21 cellular contexts compared by ENCODE assay signal in the genomic region with DNA sequence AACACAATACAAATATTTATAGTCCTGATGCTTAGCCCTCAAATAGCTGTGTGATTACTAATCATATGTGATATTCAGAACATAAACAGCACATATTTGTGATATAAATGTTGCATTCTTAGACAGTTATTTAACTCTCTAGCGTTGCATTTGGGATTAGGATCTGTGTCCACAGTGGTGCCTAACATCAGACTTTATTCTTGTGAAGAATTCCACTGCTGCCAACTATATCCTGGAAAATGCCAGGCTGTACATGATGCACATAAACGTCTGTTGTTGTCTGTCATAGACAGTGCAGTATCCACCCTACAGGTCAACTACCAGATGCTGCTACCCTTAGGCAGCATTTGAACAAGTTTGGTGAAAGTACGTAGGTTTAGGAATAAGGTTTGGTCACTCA. TPM values are rescaled to one million over a fixed set of nuclear protein-coding genes. Genes with fewer than 3 reads are reported as not detected.
DNase-seq lines count a peak whose midpoint lies in the region; ATAC-seq, FAIRE-seq and TF ChIP-seq lines count a peak whose summit lies in the region.
"Had no signal": no experiment of that assay in that cellular context is flagged by ENCODE, and none has a peak within 500 bp of the region (broad histone marks: within the 10 kb centered on the region; RNA-seq: fewer than 3 reads in every experiment).

No MANE protein-coding gene starts in this region.

- ATAC-seq in gastrocnemius medialis = no peak
- ATAC-seq in CD8-positive, alpha-beta T cell = no peak
- ATAC-seq: right cardiac atrium; stimulated activated effector memory CD8-positive, alpha-beta T cell treated with anti-CD3 and anti-CD28 coated beads, Interleukin-12 subunit alpha, Interleukin-12 subunit beta, amount 100 ng/mL, for 72 hours had no signal

- in situ Hi-C loops in gastrocnemius medialis (cut with MboI; ENCODE audit: low sequenced_read_pairs in 4 of 4) = no loop called here

- DNase-seq in HFFc6 (peak; percentile 75), amniotic epithelial cell (ENCODE audit: low read depth) (peak; percentile 79), fibroblast of the aortic adventitia (ENCODE audit: low read depth) (peak; percentile 60), gastrocnemius medialis (no peak), glomerular visceral epithelial cell (ENCODE audit: extremely low spot score) (no peak), GM12891 (ENCODE audit: insufficient read length, low spot score) (no peak), D721Med (ENCODE audit: insufficient read length, low spot score) (no peak)
- DNase-seq in CD8-positive, alpha-beta T cell = no peak
- DNase-seq: activated effector memory CD4-positive, alpha-beta T cell treated with anti-CD3 and anti-CD28 coated beads, Interleukin-2, amount 50 U/mL, for 16 hours; CD8-positive, alpha-beta memory T cell; NCI-H1105 treated with DMSO at 0.1 percent for 48 hours; NCI-H446; right cardiac atrium; upper lobe of left lung had no signal

- POLR2A ChIA-PET in CD8-positive, alpha-beta T cell (lab: Charles Lee) = no interaction called here

- peaks cover 22% of the 10 kb centered on the region for H3K36me3 Mint-ChIP-seq in HFFc6 (ENCODE audit: low read depth)
- no peaks in the 10 kb centered on the region for H3K36me3 Mint-ChIP-seq in CD8-positive, alpha-beta T cell
- H3K36me3 Mint-ChIP-seq: CD8-positive, alpha-beta memory T cell; stimulated activated effector memory CD8-positive, alpha-beta T cell treated with anti-CD3 and anti-CD28 coated beads, Interleukin-12 subunit alpha, Interleukin-12 subunit beta, amount 100 ng/mL, for 72 hours had no signal

- peaks cover 3% of the 10 kb centered on the region; the same call in 1 of the 2 replicates for H3K27me3 Mint-ChIP-seq in HFFc6 (ENCODE audit: insufficient read depth)
- H3K27me3 Mint-ChIP-seq in CD8-positive, alpha-beta T cell (ENCODE audit: low read depth) = peaks cover 4% of the 10 kb centered on the region

- H3K4me1 ChIP-seq in gastrocnemius medialis = peaks cover 32 to 44% of the 10 kb centered on the region in 2 donors
- no peaks in the 10 kb centered on the region for H3K4me1 ChIP-seq in CD8-positive, alpha-beta T cell (ENCODE audit: insufficient read depth, low read length)
- H3K4me1 ChIP-seq: upper lobe of left lung had no signal

- intact Hi-C loops in gastrocnemius medialis (cut with DNase I; ENCODE audit: low total_unique reads) = no loop called here
- intact Hi-C loops in CD8-positive, alpha-beta T cell (cut with DNase I, micrococcal nuclease) = no loop called here

- CTCF ChIA-PET in CD8-positive, alpha-beta T cell (lab: Charles Lee) = no interaction called here

- peaks cover 68% of the 10 kb centered on the region for H3K4me1 Mint-ChIP-seq in HFFc6 (ENCODE audit: low read depth)
- no peaks in the 10 kb centered on the region for H3K4me1 Mint-ChIP-seq in CD8-positive, alpha-beta T cell (ENCODE audit: low read depth)
- H3K4me1 Mint-ChIP-seq: CD8-positive, alpha-beta memory T cell; stimulated activated effector memory CD8-positive, alpha-beta T cell treated with anti-CD3 and anti-CD28 coated beads, Interleukin-12 subunit alpha, Interleukin-12 subunit beta, amount 100 ng/mL, for 72 hours had no signal

- no peak for FAIRE-seq in GM12891 (lab: Jason Lieb, UNC)
- FAIRE-seq in D721Med (lab: Jason Lieb, UNC) = no peak
- FAIRE-seq: endometrium had no signal

- H3K27ac ChIP-seq in gastrocnemius medialis = peak overlapping the region; percentile 5 to 90 (median 30)
- H3K27ac ChIP-seq in CD8-positive, alpha-beta T cell (ENCODE audit: low read depth, low read length) = no peak overlapping the region
- H3K27ac ChIP-seq: cardiac muscle cell, upper lobe of left lung, VCaP had no signal

- TF ChIP-seq CTCF in HFFc6 (IDR thresholded peaks at IDR 0.05) = no peak
- no peak for TF ChIP-seq CTCF in fibroblast of the aortic adventitia (IDR thresholded peaks at IDR 0.05; ENCODE audit: insufficient read depth, low read length)
- no peak for TF ChIP-seq CTCF in gastrocnemius medialis (IDR thresholded peaks at IDR 0.05 in 4 of 5, conservative IDR thresholded peaks at IDR 0.05 in 1 of 5)
- TF ChIP-seq CTCF in D721Med (IDR thresholded peaks at IDR 0.05; ENCODE audit: insufficient read depth, missing control alignments) = no peak
- no peak for TF ChIP-seq CTCF in CD8-positive, alpha-beta T cell (IDR thresholded peaks at IDR 0.05)

- H3K9me3 ChIP-seq in gastrocnemius medialis = no peaks in the 10 kb centered on the region
- no peaks in the 10 kb centered on the region for H3K9me3 ChIP-seq in CD8-positive, alpha-beta T cell (ENCODE audit: low read length)
- H3K9me3 ChIP-seq: upper lobe of left lung had no signal

- H3K27me3 ChIP-seq in gastrocnemius medialis = no peaks in the 10 kb centered on the region
- H3K27me3 ChIP-seq in CD8-positive, alpha-beta T cell (ENCODE audit: insufficient read depth, low read length) = no peaks in the 10 kb centered on the region
- H3K27me3 ChIP-seq: cardiac muscle cell, upper lobe of left lung had no signal

- TF ChIP-seq POLR2A in gastrocnemius medialis (IDR thresholded peaks at IDR 0.05) = no peak
- no peak for TF ChIP-seq POLR2A in GM12891 (IDR thresholded peaks at IDR 0.05; ENCODE audit: low read depth, low read length)

- no peaks in the 10 kb centered on the region for H3K9me3 Mint-ChIP-seq in HFFc6
- H3K9me3 Mint-ChIP-seq in CD8-positive, alpha-beta T cell = no peaks in the 10 kb centered on the region
- H3K9me3 Mint-ChIP-seq: CD8-positive, alpha-beta memory T cell; stimulated activated effector memory CD8-positive, alpha-beta T cell treated with anti-CD3 and anti-CD28 coated beads, Interleukin-12 subunit alpha, Interleukin-12 subunit beta, amount 100 ng/mL, for 72 hours had no signal

- H3K4me3 ChIP-seq in fibroblast of the aortic adventitia (ENCODE audit: low read depth, low read length) (no peak overlapping the region), gastrocnemius medialis (no peak overlapping the region)
- H3K4me3 ChIP-seq in CD8-positive, alpha-beta T cell (ENCODE audit: low read depth, low read length) = no peak overlapping the region
- H3K4me3 ChIP-seq: cardiac muscle cell, lung, upper lobe of left lung had no signal

- H3K4me3 Mint-ChIP-seq in HFFc6 = peak overlapping the region; percentile 25
- H3K4me3 Mint-ChIP-seq in CD8-positive, alpha-beta T cell = no peak overlapping the region
- H3K4me3 Mint-ChIP-seq: CD8-positive, alpha-beta memory T cell; stimulated activated effector memory CD8-positive, alpha-beta T cell treated with anti-CD3 and anti-CD28 coated beads, Interleukin-12 subunit alpha, Interleukin-12 subunit beta, amount 100 ng/mL, for 72 hours had no signal

- no peaks in the 10 kb centered on the region for H3K36me3 ChIP-seq in gastrocnemius medialis
- H3K36me3 ChIP-seq in CD8-positive, alpha-beta T cell (ENCODE audit: insufficient read depth, low read length) = no peaks in the 10 kb centered on the region
- H3K36me3 ChIP-seq: cardiac muscle cell, upper lobe of left lung had no signal

- peak overlapping the region; percentile 70 for H3K27ac Mint-ChIP-seq in HFFc6
- no peak overlapping the region for H3K27ac Mint-ChIP-seq in CD8-positive, alpha-beta T cell
- H3K27ac Mint-ChIP-seq: CD8-positive, alpha-beta memory T cell; stimulated activated effector memory CD8-positive, alpha-beta T cell treated with anti-CD3 and anti-CD28 coated beads, Interleukin-12 subunit alpha, Interleukin-12 subunit beta, amount 100 ng/mL, for 72 hours had no signal

TF ChIP-seq in GM12891, 5 proteins besides CTCF, POLR2A, EP300 and RAD21:
- no peak for TF ChIP-seq PAX5 (IDR thresholded peaks at IDR 0.05; ENCODE audit: insufficient read depth, low read length, severe bottlenecking)
- TF ChIP-seq TAF1 (IDR thresholded peaks at IDR 0.05; ENCODE audit: low read depth, low read length) = no peak
- no peak for TF ChIP-seq POLR2AphosphoS5 (IDR thresholded peaks at IDR 0.05; ENCODE audit: low read depth, low read length)
- no peak for TF ChIP-seq POU2F2 (IDR thresholded peaks at IDR 0.05; ENCODE audit: low read depth, low read length)
- TF ChIP-seq SPI1 (IDR thresholded peaks at IDR 0.05; ENCODE audit: low read depth, low read length) = no peak

RNA-seq across cellular contexts. Expression of gene SLC38A4, which starts 39.0 kb away (rescaled TPM):
- 10 to 100 TPM in 5 of 6 experiments, 1 to 10 TPM in 1; 8.5 to 14.2 (median 10.7) TPM for total RNA-seq in HFFc6 (2021; fragmentation: NEBNext Ultra II Directional; extraction: Animal tissue kit (Norgen Biotek cat#: 25700))
- total RNA-seq in fibroblast of the aortic adventitia (ENCODE audit: low replicate concordance) (1.6 and 4.6 TPM in 2 replicates), gastrocnemius medialis (10 to 100 TPM; 14.7 to 46.0 (median 23.0) TPM)
- not detected for polyA plus RNA-seq in GM12891 (2012; ENCODE audit: low read depth, missing spikeins)
- total RNA-seq in CD8-positive, alpha-beta T cell = not detected
- total RNA-seq: activated CD8-positive, alpha-beta memory T cell treated with anti-CD3 and anti-CD28 coated beads for 36 hours; CD8-positive, alpha-beta memory T cell had no signal
- polyA plus RNA-seq: CD8-positive, alpha-beta memory T cell; neural cell had no signal

Comparison
In these comparisons a context has a peak if more than half of its experiments do, and no peak if none do; other contexts are left out.
1. DNase-seq: peak in HFFc6 (single experiment), amniotic epithelial cell (single experiment) and fibroblast of the aortic adventitia (single experiment); none in gastrocnemius medialis (0 of 2), glomerular visceral epithelial cell (single experiment), GM12891 (single experiment), D721Med (single experiment) and CD8-positive, alpha-beta T cell (0 of 7).